Comparison of ENCODE assay signal across 1 cellular context in the genomic region with DNA sequence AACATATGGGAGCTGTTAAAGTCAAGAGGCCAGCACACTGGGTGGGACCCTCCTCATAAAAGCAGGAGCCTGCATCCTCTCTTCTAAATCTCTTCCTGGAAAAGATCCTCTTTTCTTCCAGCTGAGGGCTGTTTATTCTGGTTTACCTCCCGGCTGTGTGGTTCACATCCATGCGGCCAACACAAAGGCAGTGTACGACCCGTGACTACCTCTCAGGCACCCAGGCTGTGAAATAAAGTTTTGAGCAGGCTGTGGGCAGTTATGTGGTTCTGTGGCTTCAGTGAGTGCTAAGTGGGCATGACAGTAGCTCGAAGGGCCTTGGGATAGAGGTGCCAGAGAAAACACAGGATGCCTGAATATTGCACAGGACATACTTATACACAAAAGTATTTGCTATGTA.
TF ChIP-seq lines count a peak whose summit lies in the region.

No MANE protein-coding gene starts in this region.

TF ChIP-seq in H1, 55 proteins besides CTCF, POLR2A, EP300 and RAD21:
- TF ChIP-seq SRF (IDR thresholded peaks at IDR 0.05; ENCODE audit: low read depth, low read length) (no peak), YY1 (IDR thresholded peaks at IDR 0.05; ENCODE audit: low read depth, low read length) (no peak)
